Comparison of ENCODE assay signal across 12 cellular contexts in genomic region chr12:2797721-2798418, GRCh38. TPM values are rescaled to one million over a fixed set of nuclear protein-coding genes. Genes with fewer than 3 reads are reported as not detected.
DNase-seq lines count a peak whose midpoint lies in the region; ATAC-seq and TF ChIP-seq lines count a peak whose summit lies in the region.
"Had no signal": no experiment of that assay in that cellular context is flagged by ENCODE, and none has a peak within 500 bp of the region (broad histone marks: within the 10 kb centered on the region; RNA-seq: fewer than 3 reads in every experiment).

No MANE protein-coding gene starts in this region.

- H3F3A ChIP-seq in GM23248 (ENCODE audit: insufficient read depth): no peaks in the 10 kb centered on the region

- DNase-seq in BJ (ENCODE audit: low read depth) (no peak), GM23248 (peak; percentile 22), breast epithelium (ENCODE audit: low spot score in 2 of 2) (no peak), memory B cell (ENCODE audit: low spot score in 2 of 2) (no peak), NCI-H146 (lab: John Stamatoyannopoulos, UW) (no peak), esophagus squamous epithelium (lab: John Stamatoyannopoulos, UW) (no peak), NCI-H2029 treated with DMSO at 0.1 percent for 48 hours (lab: John Stamatoyannopoulos, UW) (no peak)
- DNase-seq in activated CD8-positive, alpha-beta memory T cell treated with anti-CD3 and anti-CD28 coated beads, Interleukin-2, amount 50 U/mL, for 48 hours: no peak
- DNase-seq: DMS53, MG63, upper lobe of right lung had no signal

- POLR2A ChIA-PET in BJ (lab: Charles Lee): no interaction called here

- no peaks in the 10 kb centered on the region for H3K9me2 ChIP-seq in GM23248 (ENCODE audit: insufficient read depth)

- no peaks in the 10 kb centered on the region for H3K9me3 Mint-ChIP-seq in memory B cell

- peak overlapping the region; percentile 66 for H3K4me3 Mint-ChIP-seq in memory B cell

- H3K36me3 ChIP-seq in BJ (ENCODE audit: control insufficient read depth, insufficient read depth, low read length) (peaks cover 22% of the 10 kb centered on the region), GM23248 (ENCODE audit: low read depth) (peaks cover 11% of the 10 kb centered on the region), breast epithelium (no peaks in the 10 kb centered on the region), esophagus squamous epithelium (peaks cover 31 to 61% (median 38%) of the 10 kb centered on the region in 3 donors)

- H3K27me3 Mint-ChIP-seq in memory B cell: no peaks in the 10 kb centered on the region

- no peaks in the 10 kb centered on the region for H4K20me1 ChIP-seq in GM23248 (ENCODE audit: insufficient read depth)

- no peak for TF ChIP-seq POLR2A in breast epithelium (IDR thresholded peaks at IDR 0.05)
- TF ChIP-seq POLR2A in esophagus squamous epithelium (IDR thresholded peaks at IDR 0.05): no peak

- H3K36me3 Mint-ChIP-seq in memory B cell: peaks cover 24% of the 10 kb centered on the region

- H3K9me3 ChIP-seq in GM23248 (ENCODE audit: low read depth) (no peaks in the 10 kb centered on the region), breast epithelium (no peaks in the 10 kb centered on the region), esophagus squamous epithelium (no peaks in the 10 kb centered on the region)
- H3K9me3 ChIP-seq: MG63, upper lobe of right lung had no signal

- in situ Hi-C loops in GM23248 (cut with MboI): no loop called here

- no peaks in the 10 kb centered on the region for H3K27me3 ChIP-seq in BJ (ENCODE audit: control insufficient read depth, insufficient read depth, low read length)
- no peaks in the 10 kb centered on the region for H3K27me3 ChIP-seq in GM23248 (replicated peaks; ENCODE audit: insufficient read depth)
- no peaks in the 10 kb centered on the region for H3K27me3 ChIP-seq in breast epithelium
- H3K27me3 ChIP-seq in esophagus squamous epithelium: no peaks in the 10 kb centered on the region
- H3K27me3 ChIP-seq: MG63, upper lobe of right lung had no signal

- CTCF ChIA-PET in BJ (lab: Yijun Ruan, JAX): interaction anchor here (0.6 to 2.4 kb wide), 3 partner anchors 14 to 16 kb away, joined by 4 to 17 read pairs (median 5); partner anchors contain the start of gene ITFG2

- H3K27ac Mint-ChIP-seq in memory B cell: no peak overlapping the region

- intact Hi-C loops in breast epithelium (cut with DNase I; ENCODE audit: low total_unique reads) (no loop called here), esophagus squamous epithelium (cut with DNase I) (no loop called here)

- H3K4me2 ChIP-seq in GM23248 (ENCODE audit: unreplicated experiment): no peak overlapping the region

- H3K79me2 ChIP-seq in GM23248 (ENCODE audit: insufficient read depth): peaks cover 24% of the 10 kb centered on the region

- H3K27ac ChIP-seq in GM23248: no peak overlapping the region
- H3K27ac ChIP-seq in breast epithelium: peak overlapping the region; percentile 17 to 20
- H3K27ac ChIP-seq in esophagus squamous epithelium: peak overlapping the region in 1 of 4 donors; percentile 10
- H3K27ac ChIP-seq: upper lobe of right lung had no signal

- peaks cover 8% of the 10 kb centered on the region; the same call in 1 of the 2 replicates for H3K4me1 ChIP-seq in GM23248 (ENCODE audit: insufficient read depth)
- peaks cover 4 to 24% of the 10 kb centered on the region in 2 donors for H3K4me1 ChIP-seq in breast epithelium
- H3K4me1 ChIP-seq in esophagus squamous epithelium: peaks cover 13 to 71% (median 50%) of the 10 kb centered on the region in 3 donors

- H3K4me1 Mint-ChIP-seq in memory B cell: peaks cover 15% of the 10 kb centered on the region

- H3K9ac ChIP-seq in GM23248: no peak overlapping the region

- WGBS in GM23248 (ENCODE audit: low coverage in 1 of 2, low lambda C conversion rate in 2 of 2, missing lambda C conversion rate in 2 of 2), 2 experiments: 76 to 80% methylated on average over 7 of the region's 7 CpGs
- 74 to 78% methylated on average over 5 to 6 of the region's 7 CpGs for WGBS in esophagus squamous epithelium, 2 donors

- no peak overlapping the region for H2AFZ ChIP-seq in GM23248

- H3K4me3 ChIP-seq in BJ (ENCODE audit: low read depth, low read length): no peak overlapping the region
- H3K4me3 ChIP-seq in GM23248: no peak overlapping the region
- H3K4me3 ChIP-seq in breast epithelium: no peak overlapping the region
- peak overlapping the region in 1 of 4 donors; percentile 2 for H3K4me3 ChIP-seq in esophagus squamous epithelium
- H3K4me3 ChIP-seq: MG63, upper lobe of right lung had no signal

- ATAC-seq in memory B cell (ENCODE audit: low read depth): no peak
- ATAC-seq: upper lobe of right lung had no signal

- TF ChIP-seq CTCF in BJ (IDR thresholded peaks at IDR 0.05; ENCODE audit: insufficient read depth, low read depth, low read length): peak; percentile 22; the same call in 1 of the 2 replicates
- no peak for TF ChIP-seq CTCF in breast epithelium (IDR thresholded peaks at IDR 0.05)
- TF ChIP-seq CTCF in esophagus squamous epithelium (IDR thresholded peaks at IDR 0.05): peak in 1 of 6 experiments; percentile 8

RNA-seq across cellular contexts. Expression of gene FKBP4, which starts 3.1 kb away (rescaled TPM):
- polyA plus RNA-seq in BJ (2011; rRNA removed): 27.1 and 32.4 TPM in 2 replicates
- polyA minus RNA-seq in BJ (2011; rRNA and poly(A)+ RNA removed): 23.7 and 29.4 TPM in 2 replicates
- total RNA-seq in GM23248 (2014; rRNA removed; shearing (Covaris generic)): 24.0 and 27.6 TPM in 2 replicates
- 27.4 and 29.2 TPM in 2 replicates for polyA plus RNA-seq in GM23248 (2016; fragmentation: Nextera tagmentation; extraction: Ambion mirVana)
- total RNA-seq in breast epithelium: 10 to 100 TPM; 30.4 to 70.8 (median 50.1) TPM
- 10 to 100 TPM; 55.9 to 86.2 (median 62.8) TPM for total RNA-seq in esophagus squamous epithelium

RNA-seq across cellular contexts. Expression of gene ITFG2, which starts 14.6 kb away (rescaled TPM):
- polyA plus RNA-seq in BJ (2011; rRNA removed): 21.9 and 27.6 TPM in 2 replicates
- 27.2 and 30.3 TPM in 2 replicates for polyA minus RNA-seq in BJ (2011; rRNA and poly(A)+ RNA removed)
- 14.4 and 15.7 TPM in 2 replicates for total RNA-seq in GM23248 (2014; rRNA removed; shearing (Covaris generic))
- 19.1 and 21.9 TPM in 2 replicates for polyA plus RNA-seq in GM23248 (2016; fragmentation: Nextera tagmentation; extraction: Ambion mirVana)
- 10 to 100 TPM; 22.2 to 48.9 (median 35.1) TPM for total RNA-seq in breast epithelium
- 10 to 100 TPM; 14.3 to 27.5 (median 15.7) TPM for total RNA-seq in esophagus squamous epithelium

RNA-seq across cellular contexts. Expression of gene NRIP2, which starts 37.0 kb away (rescaled TPM):
- not detected in 2 replicates for polyA plus RNA-seq in BJ (2011; rRNA removed)
- polyA minus RNA-seq in BJ (2011; rRNA and poly(A)+ RNA removed): not detected in 2 replicates
- not detected in 2 replicates for total RNA-seq in GM23248 (2014; rRNA removed; shearing (Covaris generic))
- polyA plus RNA-seq in GM23248 (2016; fragmentation: Nextera tagmentation; extraction: Ambion mirVana): 0.24 and 0.46 TPM in 2 replicates
- 1 to 10 TPM in 2 of 3 donors, under 1 TPM in 1; 0.16 to 1.6 (median 1.2) TPM for total RNA-seq in breast epithelium
- total RNA-seq in esophagus squamous epithelium: 1 to 10 TPM in 1 of 4 donors, under 1 TPM in 1, not detected in 2; 0.38 to 1.6 TPM
- total RNA-seq: activated CD8-positive, alpha-beta memory T cell treated with anti-CD3 and anti-CD28 coated beads for 36 hours had no signal

RNA-seq across cellular contexts. Expression of gene TEX52, which starts 59.0 kb away (rescaled TPM):
- not detected in 2 replicates for polyA plus RNA-seq in BJ (2011; rRNA removed)
- polyA minus RNA-seq in BJ (2011; rRNA and poly(A)+ RNA removed): not detected in 2 replicates
- total RNA-seq in GM23248 (2014; rRNA removed; shearing (Covaris generic)): not detected in 2 replicates
- not detected in 2 replicates for polyA plus RNA-seq in GM23248 (2016; fragmentation: Nextera tagmentation; extraction: Ambion mirVana)
- total RNA-seq in breast epithelium: not detected
- total RNA-seq in esophagus squamous epithelium: not detected
- total RNA-seq: activated CD8-positive, alpha-beta memory T cell treated with anti-CD3 and anti-CD28 coated beads for 36 hours; upper lobe of right lung had no signal
